Comparison of ENCODE assay signal across 28 cellular contexts in the genomic region with DNA sequence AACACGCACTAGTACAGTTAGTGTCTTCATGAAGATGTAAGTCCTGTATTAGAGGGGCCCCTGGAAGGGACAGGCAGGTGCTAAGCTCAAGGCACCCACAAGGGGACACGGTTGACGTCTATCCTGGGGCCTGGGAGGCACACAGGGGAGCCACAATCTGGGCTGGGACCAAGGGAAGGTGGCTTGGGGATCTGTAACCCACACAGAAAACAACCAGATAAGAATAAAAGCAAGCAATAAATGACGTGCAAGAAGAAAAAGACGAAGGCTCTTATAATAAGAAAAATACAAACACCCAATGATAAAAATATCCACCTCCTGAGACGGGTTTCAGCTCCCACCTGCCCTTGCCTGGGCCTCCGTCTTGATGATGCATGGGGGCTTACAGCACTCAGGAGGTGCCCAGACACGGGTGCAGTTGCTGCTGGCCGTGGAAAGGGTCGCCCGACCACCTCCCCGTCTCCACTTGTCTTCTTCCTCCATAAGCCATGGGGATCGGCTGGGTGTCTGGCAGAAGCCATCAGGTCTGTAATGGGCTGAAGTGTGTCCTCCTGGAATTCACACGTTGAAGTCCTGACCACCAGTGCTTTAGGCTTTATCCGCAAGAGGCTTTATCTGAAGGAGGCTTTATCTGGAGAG.
"Had no signal": no experiment of that assay in that cellular context is flagged by ENCODE, and none has a peak within 500 bp of the region (broad histone marks: within the 10 kb centered on the region; RNA-seq: fewer than 3 reads in every experiment).

No MANE protein-coding gene starts in this region.

- H3K4me2 ChIP-seq: SK-N-SH had no signal

- H3K4me3 ChIP-seq: left lung, right lobe of liver, stomach, tibial artery had no signal

- H3K9me3 Mint-ChIP-seq: activated CD4-positive, alpha-beta memory T cell treated with anti-CD3 and anti-CD28 coated beads, Interleukin-2, amount 10 ng/mL, durations not matched to agents 7 days and 5 days; activated CD4-positive, alpha-beta T cell treated with anti-CD3 and anti-CD28 coated beads, Interleukin-2, amount 10 ng/mL, durations not matched to agents 24 days and 14 days; activated T-cell treated with anti-CD3 and anti-CD28 coated beads, Interleukin-2, amount 50 U/mL, for 24 hours; effector memory CD8-positive, alpha-beta T cell; immature natural killer cell; naive thymus-derived CD4-positive, alpha-beta T cell; stimulated activated naive B cell treated with anti-CD40 and anti-IgM and Interleukin-4, amounts not matched to agents 10 μg/mL and 1 μg/mL and 100 μg/mL, for 72 hours had no signal

- H3K36me3 ChIP-seq: left lung, right lobe of liver, stomach, tibial artery had no signal

- DNase-seq: activated CD4-positive, alpha-beta memory T cell treated with anti-CD3 and anti-CD28 coated beads, Interleukin-2, amount 10 ng/mL, durations not matched to agents 7 days and 5 days; activated CD4-positive, alpha-beta T cell treated with anti-CD3 and anti-CD28 coated beads, Interleukin-2, amount 10 ng/mL, durations not matched to agents 24 days and 14 days; activated CD4-positive, CD25-positive, alpha-beta regulatory T cell treated with anti-CD3 and anti-CD28 coated beads, Interleukin-2, amount 50 U/mL, for 72 hours; activated CD8-positive, alpha-beta memory T cell treated with anti-CD3 and anti-CD28 coated beads, Interleukin-2, amount 50 U/mL, for 48 hours; activated T-cell treated with anti-CD3 and anti-CD28 coated beads, Interleukin-2, amount 50 U/mL, for 24 hours; anterior cingulate cortex; cerebellar nuclear complex; cortex of kidney; effector memory CD8-positive, alpha-beta T cell; hypothalamus; immature natural killer cell; mammary epithelial cell; midbrain; naive thymus-derived CD4-positive, alpha-beta T cell; occipital lobe; SK-N-SH; small intestine; stimulated activated CD4-positive, alpha-beta T cell treated with anti-CD3 and anti-CD28 coated beads, Interleukin-2, amount 100 ng/mL, for 24 hours; stimulated activated naive B cell treated with anti-CD40 and anti-IgM and Interleukin-4, amounts not matched to agents 10 μg/mL and 1 μg/mL and 100 μg/mL, for 72 hours; stomach; T-helper 17 cell; T1000 had no signal

- H3K4me1 ChIP-seq: left lung, right lobe of liver, stomach, tibial artery had no signal

- H3K27me3 ChIP-seq: right lobe of liver had no signal

- H3K27me3 Mint-ChIP-seq: activated CD4-positive, alpha-beta memory T cell treated with anti-CD3 and anti-CD28 coated beads, Interleukin-2, amount 10 ng/mL, durations not matched to agents 7 days and 5 days; activated CD4-positive, alpha-beta T cell treated with anti-CD3 and anti-CD28 coated beads, Interleukin-2, amount 10 ng/mL, durations not matched to agents 24 days and 14 days had no signal

- FAIRE-seq: bronchial epithelial cell, endothelial cell of umbilical vein, small intestine had no signal

- H3K4me1 Mint-ChIP-seq: activated CD4-positive, alpha-beta memory T cell treated with anti-CD3 and anti-CD28 coated beads, Interleukin-2, amount 10 ng/mL, durations not matched to agents 7 days and 5 days; activated CD4-positive, alpha-beta T cell treated with anti-CD3 and anti-CD28 coated beads, Interleukin-2, amount 10 ng/mL, durations not matched to agents 24 days and 14 days; immature natural killer cell; naive thymus-derived CD4-positive, alpha-beta T cell; stimulated activated naive B cell treated with anti-CD40 and anti-IgM and Interleukin-4, amounts not matched to agents 10 μg/mL and 1 μg/mL and 100 μg/mL, for 72 hours; T-helper 17 cell had no signal

- ATAC-seq: effector memory CD8-positive, alpha-beta T cell; left lung; naive thymus-derived CD4-positive, alpha-beta T cell; right lobe of liver; stimulated activated naive B cell treated with anti-CD40 and anti-IgM and Interleukin-4, amounts not matched to agents 10 μg/mL and 1 μg/mL and 100 μg/mL, for 72 hours; T-helper 17 cell had no signal

- H3K27ac Mint-ChIP-seq: activated CD4-positive, alpha-beta memory T cell treated with anti-CD3 and anti-CD28 coated beads, Interleukin-2, amount 10 ng/mL, durations not matched to agents 7 days and 5 days; activated CD4-positive, alpha-beta T cell treated with anti-CD3 and anti-CD28 coated beads, Interleukin-2, amount 10 ng/mL, durations not matched to agents 24 days and 14 days; activated naive CD8-positive, alpha-beta T cell; activated T-cell treated with anti-CD3 and anti-CD28 coated beads, Interleukin-2, amount 50 U/mL, for 24 hours; effector memory CD8-positive, alpha-beta T cell; immature natural killer cell; naive thymus-derived CD4-positive, alpha-beta T cell; stimulated activated naive B cell treated with anti-CD40 and anti-IgM and Interleukin-4, amounts not matched to agents 10 μg/mL and 1 μg/mL and 100 μg/mL, for 72 hours; T-helper 17 cell had no signal

- H3K27ac ChIP-seq: left lung, right lobe of liver, stomach, tibial artery had no signal

- H3K9me3 ChIP-seq: left lung, right lobe of liver, SK-N-SH, stomach, tibial artery had no signal

- H3K36me3 Mint-ChIP-seq: activated naive CD8-positive, alpha-beta T cell; immature natural killer cell; naive thymus-derived CD4-positive, alpha-beta T cell; stimulated activated naive B cell treated with anti-CD40 and anti-IgM and Interleukin-4, amounts not matched to agents 10 μg/mL and 1 μg/mL and 100 μg/mL, for 72 hours had no signal

- H3K4me3 Mint-ChIP-seq: activated CD4-positive, alpha-beta memory T cell treated with anti-CD3 and anti-CD28 coated beads, Interleukin-2, amount 10 ng/mL, durations not matched to agents 7 days and 5 days; activated CD4-positive, alpha-beta T cell treated with anti-CD3 and anti-CD28 coated beads, Interleukin-2, amount 10 ng/mL, durations not matched to agents 24 days and 14 days; activated naive CD8-positive, alpha-beta T cell; activated T-cell treated with anti-CD3 and anti-CD28 coated beads, Interleukin-2, amount 50 U/mL, for 24 hours; effector memory CD8-positive, alpha-beta T cell; immature natural killer cell; naive thymus-derived CD4-positive, alpha-beta T cell; stimulated activated naive B cell treated with anti-CD40 and anti-IgM and Interleukin-4, amounts not matched to agents 10 μg/mL and 1 μg/mL and 100 μg/mL, for 72 hours; T-helper 17 cell had no signal

- H3K9ac ChIP-seq: SK-N-SH had no signal
